Comparison of ENCODE assay signal across 1 cellular context in the genomic region with DNA sequence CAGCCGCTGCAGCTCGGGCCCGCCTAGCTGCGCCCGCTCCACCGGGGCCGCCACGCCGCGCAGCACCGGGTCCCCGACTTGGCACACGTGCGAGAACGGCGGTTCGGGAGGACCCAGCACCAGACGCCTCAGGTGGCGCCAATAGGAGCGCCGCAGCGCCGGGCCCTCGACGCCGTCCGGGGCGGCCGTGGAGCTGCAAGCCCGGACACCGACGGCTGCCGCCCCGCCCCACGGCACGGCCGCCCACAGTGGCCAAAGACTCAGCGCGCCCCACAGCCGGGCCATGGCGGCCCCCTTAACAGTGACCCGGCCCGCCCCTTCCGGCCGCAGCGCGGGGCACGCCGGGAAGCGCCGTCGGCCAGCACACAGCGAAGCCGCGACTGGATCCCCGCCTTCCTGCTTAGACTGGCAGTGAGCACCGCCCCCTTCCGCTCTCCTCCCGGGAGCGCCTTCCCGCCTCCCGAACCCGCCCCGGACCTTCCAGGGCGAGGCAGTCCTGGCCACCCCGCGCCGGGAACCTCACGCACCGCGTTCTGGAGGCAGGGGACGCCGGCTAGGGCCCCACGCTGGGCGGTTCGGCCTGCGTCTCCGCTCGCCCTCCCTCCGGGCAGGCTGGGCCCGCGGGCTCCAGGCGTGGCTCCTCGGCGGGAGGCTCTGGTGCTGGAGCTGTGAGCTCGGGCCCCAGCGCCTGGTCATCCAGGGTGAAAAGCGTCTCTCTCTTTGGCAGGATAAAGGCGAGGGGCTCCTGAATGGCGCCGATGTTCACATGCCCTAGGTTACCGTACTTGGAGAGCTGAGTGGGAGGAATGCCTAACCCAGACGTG.
TF ChIP-seq lines count a peak whose summit lies in the region.

PDF (minus strand) TSS at position 303 of the 824 bp plus-strand sequence; CDS start at position 285, 18 bp downstream.

TF ChIP-seq in SK-N-SH, 30 proteins besides CTCF, POLR2A, EP300 and RAD21 (continued from another document):
- TF ChIP-seq SIN3A (IDR thresholded peaks at IDR 0.05; ENCODE audit: borderline replicate concordance, low read depth, low read length) = peak; percentile 83; the same call in 1 of the 2 replicates
- TF ChIP-seq ELF1 (IDR thresholded peaks at IDR 0.05) = peak; percentile 83
- no peak for TF ChIP-seq TCF12 (IDR thresholded peaks at IDR 0.05)
- TF ChIP-seq, protein P1, sequence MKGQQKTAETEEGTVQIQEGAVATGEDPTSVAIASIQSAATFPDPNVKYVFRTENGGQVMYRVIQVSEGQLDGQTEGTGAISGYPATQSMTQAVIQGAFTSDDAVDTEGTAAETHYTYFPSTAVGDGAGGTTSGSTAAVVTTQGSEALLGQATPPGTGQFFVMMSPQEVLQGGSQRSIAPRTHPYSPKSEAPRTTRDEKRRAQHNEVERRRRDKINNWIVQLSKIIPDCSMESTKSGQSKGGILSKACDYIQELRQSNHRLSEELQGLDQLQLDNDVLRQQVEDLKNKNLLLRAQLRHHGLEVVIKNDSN (IDR thresholded peaks at IDR 0.05; ENCODE audit: borderline replicate concordance, low read depth) = no peak
- TF ChIP-seq, protein P2, sequence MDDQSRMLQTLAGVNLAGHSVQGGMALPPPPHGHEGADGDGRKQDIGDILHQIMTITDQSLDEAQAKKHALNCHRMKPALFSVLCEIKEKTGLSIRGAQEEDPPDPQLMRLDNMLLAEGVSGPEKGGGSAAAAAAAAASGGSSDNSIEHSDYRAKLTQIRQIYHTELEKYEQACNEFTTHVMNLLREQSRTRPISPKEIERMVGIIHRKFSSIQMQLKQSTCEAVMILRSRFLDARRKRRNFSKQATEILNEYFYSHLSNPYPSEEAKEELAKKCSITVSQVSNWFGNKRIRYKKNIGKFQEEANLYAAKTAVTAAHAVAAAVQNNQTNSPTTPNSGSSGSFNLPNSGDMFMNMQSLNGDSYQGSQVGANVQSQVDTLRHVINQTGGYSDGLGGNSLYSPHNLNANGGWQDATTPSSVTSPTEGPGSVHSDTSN (IDR thresholded peaks at IDR 0.05) = peak; percentile 81
- peak; percentile 89 for TF ChIP-seq YY1 (IDR thresholded peaks at IDR 0.05; ENCODE audit: low read depth)
- no peak for TF ChIP-seq FOXJ3 (CRISPR knock-in tag; IDR thresholded peaks at IDR 0.05)
- TF ChIP-seq GATA2 (CRISPR knock-in tag; IDR thresholded peaks at IDR 0.05) = no peak
- TF ChIP-seq GABPA (IDR thresholded peaks at IDR 0.05; ENCODE audit: low read depth) = peak; percentile 84
